In genomic region chr1:40668769-40669525, GRCh38 we compare ENCODE assay signal across 1 cellular context.
A peak's percentile ranks its signal among the peaks of the same experiment; 100 is the strongest.
TF ChIP-seq lines count a peak whose summit lies in the region.

No MANE protein-coding gene starts in this region.

TF ChIP-seq in K562, 482 proteins besides CTCF, POLR2A, EP300 and RAD21 (continued from another document and continues in another):
- TF ChIP-seq TFAP4 (CRISPR knock-in tag; IDR thresholded peaks at IDR 0.05; ENCODE audit: borderline replicate concordance) (peak; percentile 46; the same call in 1 of the 2 replicates), ZNF785 (CRISPR knock-in tag; IDR thresholded peaks at IDR 0.05) (no peak), ZNF197 (CRISPR knock-in tag; IDR thresholded peaks at IDR 0.05; ENCODE audit: low read depth) (no peak), SRF (CRISPR knock-in tag; IDR thresholded peaks at IDR 0.05) (no peak), ZNF695 (CRISPR knock-in tag; IDR thresholded peaks at IDR 0.05) (no peak), ZNF764 (CRISPR knock-in tag; IDR thresholded peaks at IDR 0.05; ENCODE audit: low read depth) (no peak), TARDBP (IDR thresholded peaks at IDR 0.05) (no peak), CEBPG (CRISPR knock-in tag; IDR thresholded peaks at IDR 0.05) (no peak), CEBPG (tag; conservative IDR thresholded peaks at IDR 0.05 in 1 of 2, IDR thresholded peaks at IDR 0.05 in 1 of 2) (no peak), NR2F6 (CRISPR knock-in tag; IDR thresholded peaks at IDR 0.05) (no peak), L3MBTL2 (IDR thresholded peaks at IDR 0.05) (no peak), KAT7 (CRISPR knock-in tag; IDR thresholded peaks at IDR 0.05; ENCODE audit: borderline replicate concordance) (no peak), ZBTB9 (CRISPR knock-in tag; IDR thresholded peaks at IDR 0.05) (no peak), HMGXB4 (CRISPR knock-in tag; IDR thresholded peaks at IDR 0.05) (no peak), ZNF407 (IDR thresholded peaks at IDR 0.05; ENCODE audit: low read depth) (no peak), FOXA3 (CRISPR knock-in tag; conservative IDR thresholded peaks at IDR 0.05 in 1 of 2, IDR thresholded peaks at IDR 0.05 in 1 of 2) (no peak), BRF2 (IDR thresholded peaks at IDR 0.05; ENCODE audit: borderline replicate concordance, insufficient read depth, insufficient read length) (no peak), SMC3 (conservative IDR thresholded peaks at IDR 0.05; ENCODE audit: insufficient read depth, low read depth, low read length) (peak; percentile 89), RB1 (IDR thresholded peaks at IDR 0.05; ENCODE audit: low read depth) (peak; percentile 42; the same call in 1 of the 2 replicates), ATF3 (IDR thresholded peaks at IDR 0.05) (no peak), ATF3 (CRISPR knock-in tag; conservative IDR thresholded peaks at IDR 0.05) (no peak), ZC3H8 (IDR thresholded peaks at IDR 0.05) (no peak), ZNF778 (CRISPR knock-in tag; IDR thresholded peaks at IDR 0.05) (no peak), ZBTB26 (CRISPR knock-in tag; IDR thresholded peaks at IDR 0.05) (no peak), THAP12 (CRISPR knock-in tag; IDR thresholded peaks at IDR 0.05) (no peak), RBM39 (optimal IDR thresholded peaks at IDR 0.05; ENCODE audit: low read depth, low read length) (no peak), KLF16 (IDR thresholded peaks at IDR 0.05) (peak; percentile 57; the same call in 1 of the 2 replicates), MAZ (CRISPR knock-in tag; conservative IDR thresholded peaks at IDR 0.05 in 1 of 2, IDR thresholded peaks at IDR 0.05 in 1 of 2) (peak; percentile 26; a peak in 1 of 4 replicates), RBM17 (IDR thresholded peaks at IDR 0.05; ENCODE audit: borderline replicate concordance, low read depth, low read length) (no peak), KDM5B (IDR thresholded peaks at IDR 0.05; ENCODE audit: insufficient replicate concordance, low read depth, low read length) (no peak), SMAD4 (CRISPR knock-in tag; conservative IDR thresholded peaks at IDR 0.05) (0 out of 2 replicates have a peak, but pooled peaks have one; percentile 21), ZNF408 (CRISPR knock-in tag; IDR thresholded peaks at IDR 0.05; ENCODE audit: low read depth) (no peak), PYGO2 (tag; IDR thresholded peaks at IDR 0.05) (no peak)
- TF ChIP-seq, protein P1, sequence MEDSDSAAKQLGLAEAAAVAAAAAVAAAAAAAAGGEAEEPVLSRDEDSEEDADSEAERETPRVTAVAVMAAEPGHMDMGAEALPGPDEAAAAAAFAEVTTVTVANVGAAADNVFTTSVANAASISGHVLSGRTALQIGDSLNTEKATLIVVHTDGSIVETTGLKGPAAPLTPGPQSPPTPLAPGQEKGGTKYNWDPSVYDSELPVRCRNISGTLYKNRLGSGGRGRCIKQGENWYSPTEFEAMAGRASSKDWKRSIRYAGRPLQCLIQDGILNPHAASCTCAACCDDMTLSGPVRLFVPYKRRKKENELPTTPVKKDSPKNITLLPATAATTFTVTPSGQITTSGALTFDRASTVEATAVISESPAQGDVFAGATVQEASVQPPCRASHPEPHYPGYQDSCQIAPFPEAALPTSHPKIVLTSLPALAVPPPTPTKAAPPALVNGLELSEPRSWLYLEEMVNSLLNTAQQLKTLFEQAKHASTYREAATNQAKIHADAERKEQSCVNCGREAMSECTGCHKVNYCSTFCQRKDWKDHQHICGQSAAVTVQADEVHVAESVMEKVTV (CRISPR knock-in tag; IDR thresholded peaks at IDR 0.05) = peak; percentile 45; the same call in 1 of the 2 replicates
- TF ChIP-seq, protein P2, sequence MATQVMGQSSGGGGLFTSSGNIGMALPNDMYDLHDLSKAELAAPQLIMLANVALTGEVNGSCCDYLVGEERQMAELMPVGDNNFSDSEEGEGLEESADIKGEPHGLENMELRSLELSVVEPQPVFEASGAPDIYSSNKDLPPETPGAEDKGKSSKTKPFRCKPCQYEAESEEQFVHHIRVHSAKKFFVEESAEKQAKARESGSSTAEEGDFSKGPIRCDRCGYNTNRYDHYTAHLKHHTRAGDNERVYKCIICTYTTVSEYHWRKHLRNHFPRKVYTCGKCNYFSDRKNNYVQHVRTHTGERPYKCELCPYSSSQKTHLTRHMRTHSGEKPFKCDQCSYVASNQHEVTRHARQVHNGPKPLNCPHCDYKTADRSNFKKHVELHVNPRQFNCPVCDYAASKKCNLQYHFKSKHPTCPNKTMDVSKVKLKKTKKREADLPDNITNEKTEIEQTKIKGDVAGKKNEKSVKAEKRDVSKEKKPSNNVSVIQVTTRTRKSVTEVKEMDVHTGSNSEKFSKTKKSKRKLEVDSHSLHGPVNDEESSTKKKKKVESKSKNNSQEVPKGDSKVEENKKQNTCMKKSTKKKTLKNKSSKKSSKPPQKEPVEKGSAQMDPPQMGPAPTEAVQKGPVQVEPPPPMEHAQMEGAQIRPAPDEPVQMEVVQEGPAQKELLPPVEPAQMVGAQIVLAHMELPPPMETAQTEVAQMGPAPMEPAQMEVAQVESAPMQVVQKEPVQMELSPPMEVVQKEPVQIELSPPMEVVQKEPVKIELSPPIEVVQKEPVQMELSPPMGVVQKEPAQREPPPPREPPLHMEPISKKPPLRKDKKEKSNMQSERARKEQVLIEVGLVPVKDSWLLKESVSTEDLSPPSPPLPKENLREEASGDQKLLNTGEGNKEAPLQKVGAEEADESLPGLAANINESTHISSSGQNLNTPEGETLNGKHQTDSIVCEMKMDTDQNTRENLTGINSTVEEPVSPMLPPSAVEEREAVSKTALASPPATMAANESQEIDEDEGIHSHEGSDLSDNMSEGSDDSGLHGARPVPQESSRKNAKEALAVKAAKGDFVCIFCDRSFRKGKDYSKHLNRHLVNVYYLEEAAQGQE (CRISPR knock-in tag; IDR thresholded peaks at IDR 0.05; ENCODE audit: low read depth) = no peak
